In genomic region chr11:27673979-27674663, GRCh38 we compare ENCODE assay signal across 28 cellular contexts. TPM values are rescaled to one million over a fixed set of nuclear protein-coding genes. Genes with fewer than 3 reads are reported as not detected.
DNase-seq lines count a peak whose midpoint lies in the region; ATAC-seq, FAIRE-seq and TF ChIP-seq lines count a peak whose summit lies in the region.
"Had no signal": no experiment of that assay in that cellular context is flagged by ENCODE, and none has a peak within 500 bp of the region (broad histone marks: within the 10 kb centered on the region; RNA-seq: fewer than 3 reads in every experiment).

No MANE protein-coding gene starts in this region.

- no peaks in the 10 kb centered on the region for H3K27me3 ChIP-seq in GM23338 (ENCODE audit: insufficient read depth)
- H3K27me3 ChIP-seq in keratinocyte (ENCODE audit: control insufficient read depth, extremely low read depth, insufficient read depth, low read length), result no peaks in the 10 kb centered on the region
- H3K27me3 ChIP-seq: BLaER1, sigmoid colon, SJSA1, tibial artery had no signal

- H3K4me1 ChIP-seq in GM23338 (ENCODE audit: insufficient read depth), result peaks cover 27% of the 10 kb centered on the region
- H3K4me1 ChIP-seq in keratinocyte (ENCODE audit: control insufficient read depth, extremely low read depth, insufficient read depth, low read length), result peaks cover 18% of the 10 kb centered on the region
- H3K4me1 ChIP-seq: BLaER1, sigmoid colon, tibial artery had no signal

- H2AFZ ChIP-seq in GM23338 (no peak overlapping the region), keratinocyte (ENCODE audit: control insufficient read depth, low read length) (no peak overlapping the region)

- peaks cover 24% of the 10 kb centered on the region for H3K4me1 Mint-ChIP-seq in GM23338
- H3K4me1 Mint-ChIP-seq: stimulated activated naive CD8-positive, alpha-beta T cell treated with anti-CD3 and anti-CD28 coated beads, Interleukin-15, amount 100 ng/mL, for 72 hours; T-helper 17 cell had no signal

- peak; percentile 91 for FAIRE-seq in keratinocyte (lab: Jason Lieb, UNC)
- FAIRE-seq: colon, GM12892, kidney had no signal

- no peaks in the 10 kb centered on the region for H3K9me3 ChIP-seq in keratinocyte (ENCODE audit: control insufficient read depth, low read depth, low read length)
- H3K9me3 ChIP-seq: BLaER1, sigmoid colon, tibial artery had no signal

- dilution Hi-C loops in keratinocyte (cut with MboI; ENCODE audit: extremely low pct_ligation_motif_present, low sequenced_read_pairs), result no loop called here

- H3K27ac Mint-ChIP-seq in GM23338, result no peak overlapping the region; the same call in 1 of the 2 replicates
- H3K27ac Mint-ChIP-seq: stimulated activated naive CD8-positive, alpha-beta T cell treated with anti-CD3 and anti-CD28 coated beads, Interleukin-15, amount 100 ng/mL, for 72 hours; T-helper 17 cell had no signal

- peaks cover 11% of the 10 kb centered on the region; the same call in 2 of the 3 replicates for H3K9me3 Mint-ChIP-seq in GM23338
- H3K9me3 Mint-ChIP-seq: activated T-cell treated with anti-CD3 and anti-CD28 coated beads, Interleukin-2, amount 50 U/mL, for 4 hours had no signal

- H3K79me2 ChIP-seq in GM23338 (replicated peaks; ENCODE audit: insufficient read depth), result peaks cover 37% of the 10 kb centered on the region
- no peaks in the 10 kb centered on the region for H3K79me2 ChIP-seq in keratinocyte (ENCODE audit: control insufficient read depth, insufficient read depth, low read length)

- TF ChIP-seq CTCF in GM23338 (conservative IDR thresholded peaks at IDR 0.05; ENCODE audit: low read depth in 2 of 2) (no peak), keratinocyte (optimal IDR thresholded peaks at IDR 0.05 in 1 of 3, IDR thresholded peaks at IDR 0.05 in 1 of 3, conservative IDR thresholded peaks at IDR 0.05 in 1 of 3; ENCODE audit: extremely low read depth in 1 of 3, insufficient read depth in 2 of 3, low read length in 3 of 3) (no peak)

- no peak overlapping the region for H3K4me3 Mint-ChIP-seq in GM23338
- H3K4me3 Mint-ChIP-seq: activated T-cell treated with anti-CD3 and anti-CD28 coated beads, Interleukin-2, amount 50 U/mL, for 4 hours; stimulated activated naive CD8-positive, alpha-beta T cell treated with anti-CD3 and anti-CD28 coated beads, Interleukin-15, amount 100 ng/mL, for 72 hours; T-helper 17 cell had no signal

- H3F3A ChIP-seq in GM23338 (replicated peaks; ENCODE audit: low read depth), result no peaks in the 10 kb centered on the region

- no peaks in the 10 kb centered on the region for H3K9me1 ChIP-seq in keratinocyte (ENCODE audit: control insufficient read depth, extremely low read depth, insufficient read depth, low read length)

- no peak overlapping the region for H3K4me3 ChIP-seq in GM23338
- H3K4me3 ChIP-seq in keratinocyte (ENCODE audit: control insufficient read depth in 2 of 3, extremely low read depth in 1 of 3, insufficient read depth in 2 of 3, low read depth in 1 of 3, low read length in 3 of 3), result no peak overlapping the region
- H3K4me3 ChIP-seq: BLaER1, lung, sigmoid colon, SJSA1, tibial artery had no signal

- H3K27ac ChIP-seq in GM23338 (ENCODE audit: low read depth) (no peak overlapping the region), keratinocyte (ENCODE audit: control insufficient read depth, insufficient read depth, low read length) (peak overlapping the region; percentile 16)
- H3K27ac ChIP-seq: BLaER1, sigmoid colon, SJSA1, tibial artery had no signal

- peaks cover 8% of the 10 kb centered on the region; the same call in 2 of the 3 replicates for H3K36me3 Mint-ChIP-seq in GM23338 (ENCODE audit: low read depth)

- no peak for ATAC-seq in GM23338
- ATAC-seq in GM21528 (IDR thresholded peaks at IDR 0.05; ENCODE audit: low FRiP score, unreplicated experiment), result no peak
- ATAC-seq: activated T-cell treated with anti-CD3 and anti-CD28 coated beads, Interleukin-2, amount 50 U/mL, for 4 hours; Panc1; stimulated activated naive CD8-positive, alpha-beta T cell treated with anti-CD3 and anti-CD28 coated beads, Interleukin-15, amount 100 ng/mL, for 72 hours; T-helper 17 cell had no signal

- H4K20me1 ChIP-seq in GM23338 (replicated peaks; ENCODE audit: insufficient read depth) (no peaks in the 10 kb centered on the region), keratinocyte (ENCODE audit: control insufficient read depth, extremely low read depth, insufficient read depth, low read length) (no peaks in the 10 kb centered on the region)
- H4K20me1 ChIP-seq: BLaER1 had no signal

- H3K4me2 ChIP-seq in GM23338, result peak overlapping the region; percentile 21; the same call in 1 of the 2 replicates
- H3K4me2 ChIP-seq in keratinocyte (ENCODE audit: control insufficient read depth, extremely low read depth, insufficient read depth, low read depth, low read length), result peak overlapping the region; percentile 22
- H3K4me2 ChIP-seq: BLaER1 had no signal

- H3K9me2 ChIP-seq in GM23338 (ENCODE audit: insufficient read depth), result peaks cover 4% of the 10 kb centered on the region

- H3K36me3 ChIP-seq in GM23338 (ENCODE audit: insufficient read depth) (no peaks in the 10 kb centered on the region), keratinocyte (ENCODE audit: control insufficient read depth in 2 of 2, extremely low read depth in 1 of 2, insufficient read depth in 2 of 2, low read length in 2 of 2) (no peaks in the 10 kb centered on the region)
- H3K36me3 ChIP-seq: BLaER1, sigmoid colon, tibial artery had no signal

- DNase-seq in GM23338 (ENCODE audit: low spot score) (no peak), NCI-H2107 (lab: John Stamatoyannopoulos, UW) (peak; percentile 3), SK-N-DZ (ENCODE audit: low spot score) (peak; percentile 83), keratinocyte (ENCODE audit: low read depth, low spot score) (peak; percentile 49), NCI-H146 (lab: John Stamatoyannopoulos, UW) (no peak), C1 segment of cervical spinal cord (lab: John Stamatoyannopoulos, UW) (no peak), NCI-H128 (lab: John Stamatoyannopoulos, UW; ENCODE audit: unreplicated experiment) (no peak)
- DNase-seq: activated CD4-positive, alpha-beta T cell treated with anti-CD3 and anti-CD28 coated beads for 4 hours; activated T-cell treated with anti-CD3 and anti-CD28 coated beads, Interleukin-2, amount 50 U/mL, for 4 hours; Calu3; EL; glutamatergic neuron; kidney; NCI-H1930; NK-92 treated with Interleukin-12 subunit alpha and Interleukin-12 subunit beta, amount 100 ng/mL, for 24 hours; posterior cingulate gyrus; sigmoid colon; stimulated activated naive CD8-positive, alpha-beta T cell treated with anti-CD3 and anti-CD28 coated beads, Interleukin-15, amount 100 ng/mL, for 72 hours; T-helper 17 cell; tibial artery had no signal

- no peak overlapping the region for H3K9ac ChIP-seq in keratinocyte (ENCODE audit: control insufficient read depth, extremely low read depth, insufficient read depth, low read length)
- H3K9ac ChIP-seq: BLaER1 had no signal

- H3K27me3 Mint-ChIP-seq in GM23338 (ENCODE audit: insufficient read depth, low read depth, poor library complexity), result no peaks in the 10 kb centered on the region
- H3K27me3 Mint-ChIP-seq: stimulated activated naive CD8-positive, alpha-beta T cell treated with anti-CD3 and anti-CD28 coated beads, Interleukin-15, amount 100 ng/mL, for 72 hours; T-helper 17 cell had no signal

TF ChIP-seq in GM23338, 12 proteins besides CTCF, POLR2A, EP300 and RAD21 (continues in another document):
- TF ChIP-seq ZNF114 (CRISPR knock-in tag; IDR thresholded peaks at IDR 0.05) (no peak), NANOG (IDR thresholded peaks at IDR 0.05; ENCODE audit: borderline replicate concordance) (no peak), POLR2AphosphoS5 (IDR thresholded peaks at IDR 0.05; ENCODE audit: low read depth) (no peak), JUNB (IDR thresholded peaks at IDR 0.05; ENCODE audit: unreplicated experiment) (no peak), EZH2phosphoT487 (IDR thresholded peaks at IDR 0.05; ENCODE audit: unreplicated experiment) (no peak), ZNF331 (CRISPR knock-in tag; IDR thresholded peaks at IDR 0.05; ENCODE audit: low read depth) (no peak), EZH2 (IDR thresholded peaks at IDR 0.05; ENCODE audit: low read depth, unreplicated experiment) (no peak), STAT1 (IDR thresholded peaks at IDR 0.05; ENCODE audit: unreplicated experiment) (no peak)

RNA-seq across cellular contexts. Expression of gene BDNF, which starts 26.1 kb away (rescaled TPM):
- total RNA-seq in GM23338 (2014; rRNA removed; shearing (Covaris generic)), result 5.1 and 6.8 TPM in 2 replicates
- polyA plus RNA-seq in GM23338 (2016; fragmentation: Nextera tagmentation; extraction: Ambion mirVana) (4.2 and 5.2 TPM in 2 replicates), keratinocyte (0.14 to 0.49 TPM (median 0.35 TPM) in 3 replicates)
- polyA plus RNA-seq in SK-N-DZ (2014; cell fraction: cytosol; rRNA removed), result 16.5 and 17.5 TPM in 2 replicates
- 15.7 and 17.1 TPM in 2 replicates for polyA plus RNA-seq in SK-N-DZ (2014; cell fraction: nucleus; rRNA removed)
- polyA plus RNA-seq in keratinocyte (2011; ENCODE audit: low read depth), result 0.71 TPM
- 0.18 and 0.30 TPM in 2 replicates for polyA plus RNA-seq in keratinocyte (2011; cell fraction: cytosol; rRNA removed)
- polyA plus RNA-seq in keratinocyte (2011; cell fraction: nucleus; rRNA removed), result 0.36 and 0.59 TPM in 2 replicates
- polyA plus RNA-seq in keratinocyte (2012; ENCODE audit: low replicate concordance), result 0.10 and 0.85 TPM in 2 replicates
- 0.10 to 0.46 TPM in 2 of 3 replicates, not detected in the other for polyA minus RNA-seq in keratinocyte
- polyA minus RNA-seq in keratinocyte (2011; cell fraction: cytosol; rRNA and poly(A)+ RNA removed), result not detected
- 0.31 and 0.32 TPM in 2 replicates for polyA minus RNA-seq in keratinocyte (2011; cell fraction: nucleus; rRNA and poly(A)+ RNA removed)
- total RNA-seq: activated CD8-positive, alpha-beta memory T cell treated with anti-CD3 and anti-CD28 coated beads for 36 hours; T-helper 17 cell had no signal

Comparison
In these comparisons a context has a peak if more than half of its experiments do, and no peak if none do; other contexts are left out.
1. DNase-seq: peak in NCI-H2107 (single experiment), SK-N-DZ (single experiment) and keratinocyte (single experiment); none in GM23338 (single experiment), NCI-H146 (single experiment), C1 segment of cervical spinal cord (0 of 14) and NCI-H128 (single experiment).